Comparison of ENCODE assay signal across 26 cellular contexts in genomic region chr4:41678086-41678485, GRCh38.
A peak's percentile ranks its signal among the peaks of the same experiment; 100 is the strongest.
DNase-seq lines count a peak whose midpoint lies in the region; ATAC-seq and TF ChIP-seq lines count a peak whose summit lies in the region.
"Had no signal": no experiment of that assay in that cellular context is flagged by ENCODE, and none has a peak within 500 bp of the region (broad histone marks: within the 10 kb centered on the region; RNA-seq: fewer than 3 reads in every experiment).

No MANE protein-coding gene starts in this region.

- TF ChIP-seq EP300 in esophagus muscularis mucosa (IDR thresholded peaks at IDR 0.05): no peak

- H3K9me3 ChIP-seq in adipocyte (ENCODE audit: control insufficient read depth, low read length): no peaks in the 10 kb centered on the region
- no peaks in the 10 kb centered on the region for H3K9me3 ChIP-seq in esophagus muscularis mucosa
- H3K9me3 ChIP-seq: ascending aorta, right lobe of liver, SK-N-SH, suprapubic skin, uterus had no signal

- H3K27me3 ChIP-seq in adipocyte (replicated peaks; ENCODE audit: control insufficient read depth, insufficient read depth, low read length): no peaks in the 10 kb centered on the region
- H3K27me3 ChIP-seq in esophagus muscularis mucosa: no peaks in the 10 kb centered on the region
- H3K27me3 ChIP-seq: ascending aorta, right lobe of liver, suprapubic skin, uterus had no signal

- TF ChIP-seq POLR2A in esophagus muscularis mucosa (IDR thresholded peaks at IDR 0.05; ENCODE audit: low read depth): no peak

- WGBS in esophagus muscularis mucosa: 55% methylated on average over 4 of the region's 4 CpGs

- DNase-seq in GM03348 (ENCODE audit: low spot score) (peak; percentile 34), adipocyte (ENCODE audit: low read depth) (peak; percentile 46), esophagus muscularis mucosa (ENCODE audit: extremely low spot score) (peak; percentile 62), skeletal muscle cell (ENCODE audit: low read depth) (peak; percentile 10), middle frontal gyrus (ENCODE audit: extremely low spot score, low spot score) (no peak)
- DNase-seq: activated CD8-positive, alpha-beta T cell treated with anti-CD3 and anti-CD28 coated beads for 36 hours; CD4-positive, CD25-positive, alpha-beta regulatory T cell; foreskin melanocyte; left cardiac atrium; NCI-H1436; NCI-H2107; NCI-H446 treated with DMSO at 0.1 percent for 48 hours; NCI-H82; right lobe of liver; SK-N-SH; stimulated activated CD4-positive, alpha-beta T cell treated with anti-CD3 and anti-CD28 coated beads, Interleukin-4, amount 100 ng/mL, for 24 hours; stimulated activated naive B cell treated with anti-CD40 and anti-IgM and Interleukin-4, amounts not matched to agents 10 μg/mL and 1 μg/mL and 100 μg/mL, for 72 hours; T-helper 2 cell; uterus had no signal

- H3K27ac ChIP-seq in esophagus muscularis mucosa (replicated peaks in 1 of 4): no peak overlapping the region
- H3K27ac ChIP-seq: ascending aorta, right lobe of liver, suprapubic skin, uterus had no signal

- intact Hi-C loops in esophagus muscularis mucosa (cut with DNase I): no loop called here

- H3K4me3 ChIP-seq in adipocyte (ENCODE audit: low read length) (no peak overlapping the region), esophagus muscularis mucosa (no peak overlapping the region), skeletal muscle cell (ENCODE audit: low read depth, low read length) (no peak overlapping the region)
- H3K4me3 ChIP-seq: ascending aorta, K562, right lobe of liver, suprapubic skin, uterus had no signal

- ATAC-seq in GM21717 (IDR thresholded peaks at IDR 0.05; ENCODE audit: unreplicated experiment) (no peak), GM19395 (IDR thresholded peaks at IDR 0.05; ENCODE audit: unreplicated experiment) (no peak)
- no peak for ATAC-seq in activated CD4-positive, CD25-positive, alpha-beta regulatory T cell treated with anti-CD3 and anti-CD28 coated beads, Interleukin-2, amount 50 U/mL, for 24 hours
- ATAC-seq: activated CD8-positive, alpha-beta T cell treated with anti-CD3 and anti-CD28 coated beads for 36 hours; activated naive CD4-positive, alpha-beta T cell treated with anti-CD3 and anti-CD28 coated beads, Interleukin-2, amount 50 U/mL, for 72 hours; K562; right lobe of liver; stimulated activated naive B cell treated with anti-CD40 and anti-IgM and Interleukin-4, amounts not matched to agents 10 μg/mL and 1 μg/mL and 100 μg/mL, for 72 hours had no signal

- H3K36me3 ChIP-seq in adipocyte (ENCODE audit: control insufficient read depth, insufficient read depth, low read length, severe bottlenecking): peaks cover 4% of the 10 kb centered on the region
- H3K36me3 ChIP-seq in esophagus muscularis mucosa: peaks cover 15 to 83% (median 38%) of the 10 kb centered on the region in 4 donors
- H3K36me3 ChIP-seq: uterus had no signal

- H3K9ac ChIP-seq in adipocyte (ENCODE audit: low read length): no peak overlapping the region
- H3K9ac ChIP-seq: SK-N-SH had no signal

- peaks cover 2% of the 10 kb centered on the region for H3K4me1 ChIP-seq in adipocyte (ENCODE audit: control insufficient read depth, insufficient read depth, low read length)
- no peaks in the 10 kb centered on the region for H3K4me1 ChIP-seq in esophagus muscularis mucosa
- H3K4me1 ChIP-seq: ascending aorta, right lobe of liver, suprapubic skin, uterus had no signal

- no peak for TF ChIP-seq CTCF in esophagus muscularis mucosa (IDR thresholded peaks at IDR 0.05)
